In genomic region chr4:56264861-56265260, GRCh38 we compare ENCODE assay signal across 25 cellular contexts.
"Had no signal": no experiment of that assay in that cellular context is flagged by ENCODE, and none has a peak within 500 bp of the region (broad histone marks: within the 10 kb centered on the region; RNA-seq: fewer than 3 reads in every experiment).

No MANE protein-coding gene starts in this region.

- H3K4me3 Mint-ChIP-seq: natural killer cell; nephron; neural crest cell; stimulated activated effector memory CD8-positive, alpha-beta T cell treated with anti-CD3 and anti-CD28 coated beads, Interleukin-12 subunit alpha, Interleukin-12 subunit beta, amount 100 ng/mL, for 72 hours; stimulated activated naive B cell treated with anti-CD40 and anti-IgM and Interleukin-4, amounts not matched to agents 10 μg/mL and 1 μg/mL and 100 μg/mL, for 72 hours; stimulated activated naive CD8-positive, alpha-beta T cell treated with anti-CD3 and anti-CD28 coated beads, Interleukin-15, Interleukin-2, amounts not matched to agents 100 ng/mL and 50 ng/mL, for 24 hours had no signal

- H3K9me3 ChIP-seq: neutrophil, pancreas, psoas muscle, right lobe of liver, thoracic aorta, thyroid gland, tibial nerve, upper lobe of left lung, vagina had no signal

- DNase-seq: natural killer cell; nucleus accumbens; pancreas; psoas muscle; right cardiac atrium; right lobe of liver; sigmoid colon; small intestine; stimulated activated CD4-positive, alpha-beta T cell treated with anti-CD3 and anti-CD28 coated beads, Interleukin-15, amount 100 ng/mL, for 24 hours; stimulated activated CD4-positive, alpha-beta T cell treated with anti-CD3 and anti-CD28 coated beads, Interleukin-2, amount 100 ng/mL, for 24 hours; stimulated activated CD4-positive, alpha-beta T cell treated with anti-CD3 and anti-CD28 coated beads, Interleukin-2, amount 100 ng/mL, for 48 hours; stimulated activated CD4-positive, alpha-beta T cell treated with anti-CD3 and anti-CD28 coated beads, Interleukin-4, amount 100 ng/mL, for 24 hours; stimulated activated naive B cell treated with anti-CD40 and anti-IgM and Interleukin-4, amounts not matched to agents 10 μg/mL and 1 μg/mL and 100 μg/mL, for 72 hours; stimulated activated naive CD4-positive, alpha-beta T cell treated with Interleukin-2 at 50 U/mL for 16 hours; stomach; thyroid gland; upper lobe of left lung had no signal

- H3K27ac ChIP-seq: neutrophil, pancreas, psoas muscle, right lobe of liver, sigmoid colon, stomach, thoracic aorta, thyroid gland, tibial nerve, upper lobe of left lung, vagina had no signal

- H3K36me3 Mint-ChIP-seq: natural killer cell; stimulated activated effector memory CD8-positive, alpha-beta T cell treated with anti-CD3 and anti-CD28 coated beads, Interleukin-12 subunit alpha, Interleukin-12 subunit beta, amount 100 ng/mL, for 72 hours had no signal

- H3K4me1 Mint-ChIP-seq: nephron; neural crest cell; stimulated activated naive B cell treated with anti-CD40 and anti-IgM and Interleukin-4, amounts not matched to agents 10 μg/mL and 1 μg/mL and 100 μg/mL, for 72 hours had no signal

- ATAC-seq: natural killer cell; pancreas; psoas muscle; right cardiac atrium; right lobe of liver; stimulated activated effector memory CD8-positive, alpha-beta T cell treated with anti-CD3 and anti-CD28 coated beads, Interleukin-12 subunit alpha, Interleukin-12 subunit beta, amount 100 ng/mL, for 72 hours; stimulated activated naive B cell treated with anti-CD40 and anti-IgM and Interleukin-4, amounts not matched to agents 10 μg/mL and 1 μg/mL and 100 μg/mL, for 72 hours had no signal

- H3K36me3 ChIP-seq: neutrophil, pancreas, right lobe of liver, sigmoid colon, stomach, thoracic aorta, thyroid gland, tibial nerve, upper lobe of left lung, vagina had no signal

- H3K27me3 Mint-ChIP-seq: stimulated activated naive B cell treated with anti-CD40 and anti-IgM and Interleukin-4, amounts not matched to agents 10 μg/mL and 1 μg/mL and 100 μg/mL, for 72 hours had no signal

- H3K27me3 ChIP-seq: neutrophil, pancreas, right lobe of liver, sigmoid colon, stomach, thyroid gland, tibial nerve, upper lobe of left lung, vagina had no signal

- H3K4me3 ChIP-seq: pancreas, psoas muscle, right lobe of liver, sigmoid colon, stomach, thoracic aorta, thyroid gland, tibial nerve, upper lobe of left lung, vagina had no signal

- H3K27ac Mint-ChIP-seq: natural killer cell; nephron; stimulated activated effector memory CD8-positive, alpha-beta T cell treated with anti-CD3 and anti-CD28 coated beads, Interleukin-12 subunit alpha, Interleukin-12 subunit beta, amount 100 ng/mL, for 72 hours; stimulated activated naive B cell treated with anti-CD40 and anti-IgM and Interleukin-4, amounts not matched to agents 10 μg/mL and 1 μg/mL and 100 μg/mL, for 72 hours; stimulated activated naive CD8-positive, alpha-beta T cell treated with anti-CD3 and anti-CD28 coated beads, Interleukin-15, Interleukin-2, amounts not matched to agents 100 ng/mL and 50 ng/mL, for 24 hours had no signal
